ENCODE assay signal across 9 cellular contexts in genomic region chr12:6552140-6552551, GRCh38. TPM values are rescaled to one million over a fixed set of nuclear protein-coding genes. Genes with fewer than 3 reads are reported as not detected.
A peak's percentile ranks its signal among the peaks of the same experiment; 100 is the strongest.
DNase-seq lines count a peak whose midpoint lies in the region; ATAC-seq and TF ChIP-seq lines count a peak whose summit lies in the region.
"Had no signal": no experiment of that assay in that cellular context is flagged by ENCODE, and none has a peak within 500 bp of the region (broad histone marks: within the 10 kb centered on the region; RNA-seq: fewer than 3 reads in every experiment).

No MANE protein-coding gene starts in this region.

- H2AFZ ChIP-seq in parathyroid adenoma (no peak overlapping the region), MM.1S (ENCODE audit: low read length) (no peak overlapping the region)

- peak overlapping the region; percentile 64 to 87 (median 75); a peak in 21 of 22 replicates for H3K9ac ChIP-seq in BLaER1 treated with 17β-estradiol and CSF1 and Interleukin-3, amounts not matched to agents 10 nM and 100 nM
- H3K9ac ChIP-seq in parathyroid adenoma (no peak overlapping the region), MM.1S (ENCODE audit: low read length) (no peak overlapping the region)

- no peak for ATAC-seq in HG03196 (IDR thresholded peaks at IDR 0.05; ENCODE audit: unreplicated experiment)

- H3K9me2 ChIP-seq in MM.1S (replicated peaks; ENCODE audit: insufficient read depth, low read length), result no peaks in the 10 kb centered on the region

- H3K27ac ChIP-seq in BLaER1 treated with 17β-estradiol and CSF1 and Interleukin-3, amounts not matched to agents 10 nM and 100 nM, result peak overlapping the region; percentile 12 to 86 (median 80); a peak in 20 of 22 replicates
- H3K27ac ChIP-seq in SJCRH30 (peak overlapping the region; percentile 94), parathyroid adenoma (peak overlapping the region; percentile 65), MM.1S (ENCODE audit: low read length) (no peak overlapping the region)

- peak; percentile 62 to 66 for DNase-seq in SJCRH30
- DNase-seq in fibroblast of villous mesenchyme (ENCODE audit: low read depth), result peak; percentile 54
- no peak for DNase-seq in GDM1 (lab: John Stamatoyannopoulos, UW)
- no peak for DNase-seq in MM.1S
- DNase-seq in T-helper 9 cell, result no peak
- DNase-seq: NCI-H187 treated with DMSO at 0.1 percent for 48 hours had no signal

- H3K9me3 ChIP-seq in BLaER1 treated with 17β-estradiol and CSF1 and Interleukin-3, amounts not matched to agents 10 nM and 100 nM (replicated peaks in 1 of 11), result no peaks in the 10 kb centered on the region
- H3K9me3 ChIP-seq in SJCRH30 (replicated peaks) (no peaks in the 10 kb centered on the region), parathyroid adenoma (ENCODE audit: control insufficient read depth, low read length) (no peaks in the 10 kb centered on the region), MM.1S (replicated peaks; ENCODE audit: insufficient read depth, low read length) (no peaks in the 10 kb centered on the region)

- H4K20me1 ChIP-seq in BLaER1 treated with 17β-estradiol and CSF1 and Interleukin-3, amounts not matched to agents 10 nM and 100 nM, result peaks cover 30 to 75% (median 48%) of the 10 kb centered on the region in 11 experiments; a peak in 20 of 22 replicates
- H4K20me1 ChIP-seq in MM.1S (ENCODE audit: insufficient read depth, low read length), result no peaks in the 10 kb centered on the region

- no peaks in the 10 kb centered on the region for H3K27me3 ChIP-seq in BLaER1 treated with 17β-estradiol and CSF1 and Interleukin-3, amounts not matched to agents 10 nM and 100 nM
- H3K27me3 ChIP-seq in SJCRH30, result no peaks in the 10 kb centered on the region
- no peaks in the 10 kb centered on the region for H3K27me3 ChIP-seq in parathyroid adenoma (ENCODE audit: control insufficient read depth, insufficient read depth, low read length)
- no peaks in the 10 kb centered on the region for H3K27me3 ChIP-seq in MM.1S (replicated peaks; ENCODE audit: insufficient read depth, low read length)

- no peak for TF ChIP-seq CTCF in fibroblast of villous mesenchyme (IDR thresholded peaks at IDR 0.05; ENCODE audit: insufficient read depth, low read depth, low read length)
- no peak for TF ChIP-seq CTCF in parathyroid adenoma (IDR thresholded peaks at IDR 0.05)
- TF ChIP-seq CTCF in MM.1S (IDR thresholded peaks at IDR 0.05; ENCODE audit: low read length), result no peak

- peak overlapping the region; percentile 93 to 100 (median 99) for H3K4me2 ChIP-seq in BLaER1 treated with 17β-estradiol and CSF1 and Interleukin-3, amounts not matched to agents 10 nM and 100 nM
- H3K4me2 ChIP-seq in parathyroid adenoma (ENCODE audit: low read length) (no peak overlapping the region), MM.1S (ENCODE audit: low read depth, low read length) (no peak overlapping the region)

- peaks cover 29 to 54% (median 42%) of the 10 kb centered on the region in 11 experiments for H3K36me3 ChIP-seq in BLaER1 treated with 17β-estradiol and CSF1 and Interleukin-3, amounts not matched to agents 10 nM and 100 nM
- H3K36me3 ChIP-seq in SJCRH30 (peaks cover 31% of the 10 kb centered on the region), parathyroid adenoma (ENCODE audit: control insufficient read depth, insufficient read depth, low read length) (no peaks in the 10 kb centered on the region), MM.1S (replicated peaks; ENCODE audit: insufficient read depth, low read length) (no peaks in the 10 kb centered on the region)

- peaks cover 7% of the 10 kb centered on the region for H3F3A ChIP-seq in MM.1S (ENCODE audit: insufficient read depth, low read length)

- peak overlapping the region in 9 of 10 experiments; percentile 29 to 99 (median 79); a peak in 14 of 20 replicates for H3K4me3 ChIP-seq in BLaER1 treated with 17β-estradiol and CSF1 and Interleukin-3, amounts not matched to agents 10 nM and 100 nM
- H3K4me3 ChIP-seq in SJCRH30 (peak overlapping the region; percentile 19), fibroblast of villous mesenchyme (ENCODE audit: low read depth, low read length) (peak overlapping the region; percentile 33), parathyroid adenoma (ENCODE audit: low read depth, low read length) (no peak overlapping the region), MM.1S (ENCODE audit: low read length) (no peak overlapping the region)

- H3K4me1 ChIP-seq in BLaER1 treated with 17β-estradiol and CSF1 and Interleukin-3, amounts not matched to agents 10 nM and 100 nM, result peaks cover 82 to 92% (median 88%) of the 10 kb centered on the region in 10 experiments
- H3K4me1 ChIP-seq in SJCRH30 (peaks cover 34% of the 10 kb centered on the region), parathyroid adenoma (peaks cover 33% of the 10 kb centered on the region), MM.1S (ENCODE audit: low read length) (0 out of 2 replicates have a peak, but pooled peaks cover 8% of the 10 kb centered on the region)

- H3K79me2 ChIP-seq in parathyroid adenoma (no peaks in the 10 kb centered on the region), MM.1S (ENCODE audit: low read length) (peaks cover 51% of the 10 kb centered on the region)

RNA-seq across cellular contexts. Expression of gene IFFO1, which starts 3.7 kb away (rescaled TPM):
- total RNA-seq in SJCRH30 (2014; rRNA removed; shearing (Covaris generic)), result 10.3 and 13.8 TPM in 2 replicates
- total RNA-seq in fibroblast of villous mesenchyme, result 9.9 and 11.9 TPM in 2 replicates

RNA-seq across cellular contexts. Expression of gene NOP2, which starts 15.9 kb away (rescaled TPM):
- total RNA-seq in SJCRH30 (2014; rRNA removed; shearing (Covaris generic)), result 63.8 and 67.7 TPM in 2 replicates
- 25.4 and 26.8 TPM in 2 replicates for total RNA-seq in fibroblast of villous mesenchyme

RNA-seq across cellular contexts. Expression of gene GAPDH, which starts 17.8 kb away (rescaled TPM):
- 4,776 and 4,843 TPM in 2 replicates for total RNA-seq in SJCRH30 (2014; rRNA removed; shearing (Covaris generic))
- 6,118 and 7,175 TPM in 2 replicates for total RNA-seq in fibroblast of villous mesenchyme

RNA-seq across cellular contexts. Expression of gene CHD4, which starts 55.0 kb away (rescaled TPM):
- total RNA-seq in SJCRH30 (2014; rRNA removed; shearing (Covaris generic)), result 300 and 311 TPM in 2 replicates
- total RNA-seq in fibroblast of villous mesenchyme, result 231 and 240 TPM in 2 replicates

RNA-seq across cellular contexts. Expression of gene NCAPD2, which starts 58.2 kb away (rescaled TPM):
- total RNA-seq in SJCRH30 (2014; rRNA removed; shearing (Covaris generic)), result 215 and 218 TPM in 2 replicates
- total RNA-seq in fibroblast of villous mesenchyme, result 40.6 and 52.7 TPM in 2 replicates

Comparison
In these comparisons a context has a peak if more than half of its experiments do, and no peak if none do; other contexts are left out.
1. H3K4me2 ChIP-seq: peak in BLaER1 treated with 17β-estradiol and CSF1 and Interleukin-3, amounts not matched to agents 10 nM and 100 nM (11 of 11); none in parathyroid adenoma (single experiment) and MM.1S (single experiment).
2. H3K4me3 ChIP-seq: peak in BLaER1 treated with 17β-estradiol and CSF1 and Interleukin-3, amounts not matched to agents 10 nM and 100 nM (9 of 10), SJCRH30 (single experiment) and fibroblast of villous mesenchyme (single experiment); none in parathyroid adenoma (single experiment) and MM.1S (single experiment).
3. H3K9ac ChIP-seq: peak in BLaER1 treated with 17β-estradiol and CSF1 and Interleukin-3, amounts not matched to agents 10 nM and 100 nM (11 of 11); none in parathyroid adenoma (single experiment) and MM.1S (single experiment).
4. DNase-seq: peak in SJCRH30 (2 of 2) and fibroblast of villous mesenchyme (single experiment); none in GDM1 (single experiment), MM.1S (single experiment) and T-helper 9 cell (single experiment).